ENCODE assay signal across 9 cellular contexts in genomic region chr22:44025171-44026065, GRCh38. TPM values are rescaled to one million over a fixed set of nuclear protein-coding genes. Genes with fewer than 3 reads are reported as not detected.
DNase-seq lines count a peak whose midpoint lies in the region; ATAC-seq, FAIRE-seq and TF ChIP-seq lines count a peak whose summit lies in the region.
"Had no signal": no experiment of that assay in that cellular context is flagged by ENCODE, and none has a peak within 500 bp of the region (broad histone marks: within the 10 kb centered on the region; RNA-seq: fewer than 3 reads in every experiment).

No MANE protein-coding gene starts in this region.

- intact Hi-C loops in Right ventricle myocardium inferior (cut with DNase I) (loop anchor here (1.0 to 2.0 kb wide), 3 partner anchors 43 to 59 kb away; no protein-coding TSS in a partner anchor), cardiac septum (cut with DNase I) (no loop called here), endothelial cell of umbilical vein (cut with micrococcal nuclease) (loop anchor here (1.0 to 10.0 kb wide), 3 partner anchors 42 to 1289 kb away; no protein-coding TSS in a partner anchor), psoas muscle (cut with DNase I) (no loop called here)

- TF ChIP-seq CTCF in RWPE1 (conservative IDR thresholded peaks at IDR 0.05; ENCODE audit: low read depth) (no peak), endothelial cell of umbilical vein (IDR thresholded peaks at IDR 0.05; ENCODE audit: extremely low read depth in 1 of 2, insufficient read depth in 1 of 2, low read depth in 1 of 2, low read length in 2 of 2) (no peak), psoas muscle (IDR thresholded peaks at IDR 0.05) (no peak)

- H3K9me1 ChIP-seq in endothelial cell of umbilical vein (replicated peaks; ENCODE audit: control insufficient read depth, extremely low read depth, insufficient read depth, low read length) = no peaks in the 10 kb centered on the region

- H4K20me1 ChIP-seq in endothelial cell of umbilical vein (replicated peaks; ENCODE audit: control insufficient read depth, extremely low read depth, insufficient read depth, low read length) = no peaks in the 10 kb centered on the region

- H2AFZ ChIP-seq in endothelial cell of umbilical vein (ENCODE audit: low read depth, low read length) = no peak overlapping the region

- peak overlapping the region; percentile 92 for H3K4me2 ChIP-seq in endothelial cell of umbilical vein (ENCODE audit: insufficient read depth, low read length)

- BruUV-seq in endothelial cell of umbilical vein (replicated peaks; lab: Mats Ljungman, UMichigan) = TSS peak; percentile 9

- peak; percentile 80 for DNase-seq in Right ventricle myocardium inferior (ENCODE audit: missing footprints)
- no peak for DNase-seq in cardiac septum (ENCODE audit: low spot score)
- no peak for DNase-seq in RWPE1 (ENCODE audit: low spot score)
- DNase-seq in endothelial cell of umbilical vein (ENCODE audit: low read depth, low spot score) = peak; percentile 21
- peak; percentile 58 to 76 for DNase-seq in psoas muscle
- DNase-seq in T-helper 9 cell = no peak
- DNase-seq in activated CD4-positive, alpha-beta T cell treated with anti-CD3 and anti-CD28 coated beads, Interleukin-2, amount 50 U/mL, for 4 hours = no peak

- peaks cover 65% of the 10 kb centered on the region for H3K4me1 ChIP-seq in endothelial cell of umbilical vein (ENCODE audit: control insufficient read depth, extremely low read depth, insufficient read depth, low read length)
- peaks cover 78% of the 10 kb centered on the region for H3K4me1 ChIP-seq in psoas muscle

- dilution Hi-C loops in endothelial cell of umbilical vein (cut with MboI; ENCODE audit: extremely low pct_ligation_motif_present, low sequenced_read_pairs) = no loop called here

- H3K9me3 ChIP-seq in endothelial cell of umbilical vein (replicated peaks; ENCODE audit: control insufficient read depth, insufficient read depth, low read length) (no peaks in the 10 kb centered on the region), psoas muscle (no peaks in the 10 kb centered on the region)

- TF ChIP-seq POLR2A in endothelial cell of umbilical vein (IDR thresholded peaks at IDR 0.05; ENCODE audit: low read depth, low read length) = no peak

- POLR2A ChIA-PET in RWPE1 (lab: Yijun Ruan, JAX; ENCODE audit: low non-redundant PET) = no interaction called here
- POLR2A ChIA-PET in endothelial cell of umbilical vein (lab: Charles Lee) = no interaction called here

- peak; percentile 28 for FAIRE-seq in endothelial cell of umbilical vein (lab: Jason Lieb, UNC)

- peak overlapping the region; percentile 75 for H3K9ac ChIP-seq in endothelial cell of umbilical vein (replicated peaks; ENCODE audit: extremely low read depth, insufficient read depth, low read length)

- H3K79me2 ChIP-seq in endothelial cell of umbilical vein (ENCODE audit: control insufficient read depth, insufficient read depth, low read length) = peaks cover 64% of the 10 kb centered on the region

- H3K27me3 ChIP-seq in endothelial cell of umbilical vein (ENCODE audit: control insufficient read depth in 2 of 2, insufficient read depth in 2 of 2, low read length in 2 of 2) (no peaks in the 10 kb centered on the region), psoas muscle (ENCODE audit: insufficient read depth in 3 of 3, low read length in 2 of 3) (no peaks in the 10 kb centered on the region)

- WGBS in psoas muscle, 3 donors = 61 to 75% (median 64%) methylated on average over 26 of the region's 26 CpGs

- H3K36me3 ChIP-seq in endothelial cell of umbilical vein (ENCODE audit: control insufficient read depth in 2 of 2, extremely low read depth in 1 of 2, insufficient read depth in 2 of 2, low read length in 2 of 2) (no peaks in the 10 kb centered on the region), psoas muscle (ENCODE audit: insufficient read depth in 1 of 2, low read depth in 1 of 2) (peaks cover 0 to 6% of the 10 kb centered on the region in 2 donors)

- H3K4me3 ChIP-seq in endothelial cell of umbilical vein (replicated peaks in 1 of 3; ENCODE audit: insufficient read depth in 1 of 3, low read depth in 1 of 3, low read length in 3 of 3) (peak overlapping the region; percentile 21 to 68 (median 66)), psoas muscle (peak overlapping the region; percentile 84)

- H3K27ac ChIP-seq in RWPE1 (peak overlapping the region; percentile 60), endothelial cell of umbilical vein (ENCODE audit: insufficient read depth, low read depth, low read length) (peak overlapping the region; percentile 99), psoas muscle (peak overlapping the region; percentile 96)
- H3K27ac ChIP-seq: epithelial cell of prostate had no signal

- CTCF ChIA-PET in RWPE1 (lab: Yijun Ruan, JAX) (no interaction called here), endothelial cell of umbilical vein (lab: Charles Lee) (interaction anchor here (1.6 to 3.3 kb wide), 5 partner anchors 22 to 61 kb away, joined by 4 to 24 read pairs (median 11); no protein-coding TSS in a partner anchor)

- ATAC-seq in Right ventricle myocardium inferior (no peak), HG02970 (IDR thresholded peaks at IDR 0.05; ENCODE audit: low FRiP score, unreplicated experiment) (peak; percentile 40), psoas muscle (peak; percentile 4 to 36 (median 24))

TF ChIP-seq in endothelial cell of umbilical vein, 7 proteins besides CTCF, POLR2A, EP300 and RAD21:
- no peak for TF ChIP-seq MYC (IDR thresholded peaks at IDR 0.05; ENCODE audit: low read depth, low read length)

RNA-seq across cellular contexts. Expression of gene PARVB, which starts 1.3 kb away (rescaled TPM):
- 197 TPM for total RNA-seq in Right ventricle myocardium inferior
- 98.1 TPM for total RNA-seq in cardiac septum
- total RNA-seq in endothelial cell of umbilical vein = 151 and 155 TPM in 2 replicates
- 162 and 166 TPM in 2 replicates for polyA plus RNA-seq in endothelial cell of umbilical vein
- 199 and 231 TPM in 2 replicates for polyA plus RNA-seq in endothelial cell of umbilical vein (2011; cell fraction: cytosol; rRNA removed)
- 96.4 and 111 TPM in 2 replicates for polyA plus RNA-seq in endothelial cell of umbilical vein (2011; cell fraction: nucleus; rRNA removed)
- polyA plus RNA-seq in endothelial cell of umbilical vein (2012) = 141 TPM in 2 replicates
- polyA minus RNA-seq in endothelial cell of umbilical vein = 95.1 and 97.9 TPM in 2 replicates
- 17.4 TPM for polyA minus RNA-seq in endothelial cell of umbilical vein (2011; cell fraction: cytosol; rRNA and poly(A)+ RNA removed)
- 22.0 and 26.0 TPM in 2 replicates for polyA minus RNA-seq in endothelial cell of umbilical vein (2011; cell fraction: nucleus; rRNA and poly(A)+ RNA removed)
- 100 to 1,000 TPM; 102 to 172 (median 163) TPM for total RNA-seq in psoas muscle
- polyA plus RNA-seq in psoas muscle = 100 to 1,000 TPM in 1 of 3 donors, 10 to 100 TPM in 2; 84.5 to 103 (median 88.8) TPM

Comparison
In these comparisons a context has a peak if more than half of its experiments do, and no peak if none do; other contexts are left out.
1. DNase-seq: peak in Right ventricle myocardium inferior (single experiment), endothelial cell of umbilical vein (single experiment) and psoas muscle (2 of 2); none in cardiac septum (single experiment), RWPE1 (single experiment), T-helper 9 cell (single experiment) and activated CD4-positive, alpha-beta T cell treated with anti-CD3 and anti-CD28 coated beads, Interleukin-2, amount 50 U/mL, for 4 hours (0 of 2).
2. intact Hi-C loops: an anchor here in Right ventricle myocardium inferior (1.0 to 2.0 kb wide) and endothelial cell of umbilical vein (1.0 to 10.0 kb wide); none called in cardiac septum and psoas muscle.
3. Peak in every context shown above with its lines, with median percentiles within 50 percentile points of each other: H3K27ac ChIP-seq.